ENCODE assay signal across 19 cellular contexts in the genomic region with DNA sequence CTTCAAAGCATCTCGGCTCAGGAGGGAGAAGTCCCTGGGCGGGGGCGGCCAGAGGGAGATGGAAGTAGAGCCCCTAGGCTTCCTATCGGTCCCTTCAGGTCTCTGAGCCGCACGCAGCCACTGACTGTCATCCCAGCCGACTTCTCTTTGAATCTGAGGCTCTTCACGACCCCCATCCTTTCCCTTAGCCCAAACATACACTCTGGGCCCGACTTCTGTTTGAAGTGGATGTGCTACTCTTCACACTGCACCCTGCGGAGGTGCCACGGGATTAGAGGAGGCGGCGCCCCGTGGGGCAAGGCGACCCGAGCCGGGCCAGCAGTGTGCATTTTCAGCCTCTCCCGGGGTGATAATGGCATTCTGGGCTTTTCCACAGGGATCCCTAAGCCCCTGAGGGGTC.
"Had no signal": no experiment of that assay in that cellular context is flagged by ENCODE, and none has a peak within 500 bp of the region (broad histone marks: within the 10 kb centered on the region; RNA-seq: fewer than 3 reads in every experiment).

No MANE protein-coding gene starts in this region.

- H3K27ac ChIP-seq: body of pancreas, epithelial cell of prostate, neutrophil, pancreas, stomach had no signal

- FAIRE-seq: kidney, pancreas, TTC549 had no signal

- H3K36me3 ChIP-seq: neutrophil, pancreas, stomach had no signal

- DNase-seq: activated CD4-positive, alpha-beta T cell treated with anti-CD3 and anti-CD28 coated beads for 36 hours; activated CD4-positive, alpha-beta T cell treated with anti-CD3 and anti-CD28 coated beads, Interleukin-2, amount 50 U/mL, for 48 hours; amniotic stem cell; body of pancreas; dermis blood vessel endothelial cell; foreskin fibroblast; hippocampal formation; kidney; mucosa of descending colon; naive B cell; pancreas; stimulated activated CD4-positive, alpha-beta T cell treated with anti-CD3 and anti-CD28 coated beads, Interleukin-4, amount 100 ng/mL, for 24 hours; stomach had no signal

- ATAC-seq: activated CD4-positive, alpha-beta T cell treated with anti-CD3 and anti-CD28 coated beads for 36 hours; body of pancreas; left lobe of liver; mucosa of descending colon; pancreas; sciatic nerve; stimulated activated effector memory CD8-positive, alpha-beta T cell treated with anti-CD3 and anti-CD28 coated beads, Interleukin-12 subunit alpha, Interleukin-12 subunit beta, amount 100 ng/mL, for 72 hours had no signal

- H3K27me3 ChIP-seq: body of pancreas had no signal

- H3K4me3 ChIP-seq: body of pancreas, mucosa of descending colon, pancreas, stomach had no signal

- H3K9me3 ChIP-seq: body of pancreas, mucosa of descending colon, neutrophil, pancreas, stomach had no signal
